Comparison of ENCODE assay signal across 20 cellular contexts in genomic region chr22:48683640-48684039, GRCh38.
"Had no signal": no experiment of that assay in that cellular context is flagged by ENCODE, and none has a peak within 500 bp of the region (broad histone marks: within the 10 kb centered on the region; RNA-seq: fewer than 3 reads in every experiment).

No MANE protein-coding gene starts in this region.

- H3K4me1 Mint-ChIP-seq: T-cell had no signal

- H3K36me3 Mint-ChIP-seq: T-cell had no signal

- DNase-seq: IMR-90, NCI-H1092 treated with DMSO at 0.1 percent for 48 hours, NCI-H1436, NCI-H187, NCI-H2029, NCI-H2081 treated with DMSO at 0.1 percent for 48 hours, NCI-H2171, NCI-H226, NCI-H446, NCI-H510A, NCI-H524 treated with DMSO at 0.1 percent for 48 hours, NCI-H774, PC-3, SIG-M5, SK-N-SH, SW 1271, T-cell had no signal

- H3K9me3 ChIP-seq: SK-N-SH had no signal

- H3K9ac ChIP-seq: SK-N-SH had no signal

- H3K4me2 ChIP-seq: SK-N-SH had no signal

- ATAC-seq: HepG2, Panc1, PC-3, T-cell had no signal

- FAIRE-seq: HepG2 had no signal

- H3K4me3 Mint-ChIP-seq: T-cell had no signal

- H3K27ac Mint-ChIP-seq: T-cell had no signal

- H3K27ac ChIP-seq: RWPE1 had no signal
